ENCODE assay signal across 16 cellular contexts in genomic region chr15:52423852-52424251, GRCh38.
A peak's percentile ranks its signal among the peaks of the same experiment; 100 is the strongest.
DNase-seq lines count a peak whose midpoint lies in the region; ATAC-seq and TF ChIP-seq lines count a peak whose summit lies in the region.
"Had no signal": no experiment of that assay in that cellular context is flagged by ENCODE, and none has a peak within 500 bp of the region (broad histone marks: within the 10 kb centered on the region; RNA-seq: fewer than 3 reads in every experiment).

No MANE protein-coding gene starts in this region.

- intact Hi-C loops in Right ventricle myocardium inferior (cut with DNase I) = no loop called here
- intact Hi-C loops in gastrocnemius medialis (cut with DNase I; ENCODE audit: low total_unique reads) = loop anchor here (10.0 kb wide), 1 partner anchor 221 kb away; no protein-coding TSS in a partner anchor

- H3K27ac ChIP-seq in right atrium auricular region = no peak overlapping the region
- peak overlapping the region; percentile 76 to 91 (median 83) for H3K27ac ChIP-seq in gastrocnemius medialis
- H3K27ac ChIP-seq: BLaER1, GM23248 had no signal

- peak; percentile 52 for ATAC-seq in Right ventricle myocardium inferior
- peak; percentile 80 to 92 for ATAC-seq in gastrocnemius medialis

- TF ChIP-seq CTCF in right atrium auricular region (IDR thresholded peaks at IDR 0.05) (no peak), fibroblast of pulmonary artery (IDR thresholded peaks at IDR 0.05; ENCODE audit: low read length, missing control alignments) (no peak), gastrocnemius medialis (IDR thresholded peaks at IDR 0.05 in 4 of 5, conservative IDR thresholded peaks at IDR 0.05 in 1 of 5) (no peak)

- H3K9me3 ChIP-seq in right atrium auricular region (no peaks in the 10 kb centered on the region), gastrocnemius medialis (no peaks in the 10 kb centered on the region)
- H3K9me3 ChIP-seq: BLaER1, HAP-1 had no signal

- H3K27me3 ChIP-seq in right atrium auricular region (no peaks in the 10 kb centered on the region), gastrocnemius medialis (no peaks in the 10 kb centered on the region)
- H3K27me3 ChIP-seq: BLaER1 had no signal

- no peak for TF ChIP-seq POLR2A in gastrocnemius medialis (IDR thresholded peaks at IDR 0.05)

- H3K4me1 ChIP-seq in right atrium auricular region (peaks cover 0 to 12% of the 10 kb centered on the region in 2 donors), gastrocnemius medialis (peaks cover 33 to 67% of the 10 kb centered on the region in 2 donors)
- H3K4me1 ChIP-seq: HAP-1 had no signal

- no peak for DNase-seq in Right ventricle myocardium inferior (ENCODE audit: missing footprints)
- no peak for DNase-seq in right atrium auricular region (ENCODE audit: low spot score)
- peak; percentile 33 for DNase-seq in NCI-H2227 treated with DMSO at 0.1 percent for 48 hours (lab: John Stamatoyannopoulos, UW)
- DNase-seq in fibroblast of pulmonary artery (ENCODE audit: low read depth) = peak; percentile 11
- no peak for DNase-seq in gastrocnemius medialis
- DNase-seq in NCI-H446 treated with DMSO at 0.1 percent for 48 hours (lab: John Stamatoyannopoulos, UW) = no peak
- no peak for DNase-seq in SW 1271 (lab: John Stamatoyannopoulos, UW)
- DNase-seq in effector CD4-positive, alpha-beta T cell = no peak
- DNase-seq: 8988T; CD4-positive, alpha-beta memory T cell; DMS153; DMS79; GDM1; GM23248 had no signal

- in situ Hi-C loops in gastrocnemius medialis (cut with MboI; ENCODE audit: low sequenced_read_pairs in 4 of 4) = no loop called here

- H3K4me3 ChIP-seq in right atrium auricular region = no peak overlapping the region
- H3K4me3 ChIP-seq in fibroblast of pulmonary artery (replicated peaks; ENCODE audit: low read depth, low read length) = no peak overlapping the region
- H3K4me3 ChIP-seq in gastrocnemius medialis = no peak overlapping the region
- H3K4me3 ChIP-seq: BLaER1, GM23248, HAP-1 had no signal

- H3K36me3 ChIP-seq in right atrium auricular region (no peaks in the 10 kb centered on the region), gastrocnemius medialis (no peaks in the 10 kb centered on the region)
- H3K36me3 ChIP-seq: HAP-1 had no signal

Comparison
In these comparisons a context has a peak if more than half of its experiments do, and no peak if none do; other contexts are left out.
1. DNase-seq: peak in NCI-H2227 treated with DMSO at 0.1 percent for 48 hours (single experiment) and fibroblast of pulmonary artery (single experiment); none in Right ventricle myocardium inferior (single experiment), right atrium auricular region (single experiment), gastrocnemius medialis (0 of 2), NCI-H446 treated with DMSO at 0.1 percent for 48 hours (single experiment), SW 1271 (0 of 2) and effector CD4-positive, alpha-beta T cell (single experiment).
2. H3K27ac ChIP-seq: peak in gastrocnemius medialis (4 of 4); none in right atrium auricular region (0 of 2).